2 cellular contexts compared by ENCODE assay signal in the genomic region with DNA sequence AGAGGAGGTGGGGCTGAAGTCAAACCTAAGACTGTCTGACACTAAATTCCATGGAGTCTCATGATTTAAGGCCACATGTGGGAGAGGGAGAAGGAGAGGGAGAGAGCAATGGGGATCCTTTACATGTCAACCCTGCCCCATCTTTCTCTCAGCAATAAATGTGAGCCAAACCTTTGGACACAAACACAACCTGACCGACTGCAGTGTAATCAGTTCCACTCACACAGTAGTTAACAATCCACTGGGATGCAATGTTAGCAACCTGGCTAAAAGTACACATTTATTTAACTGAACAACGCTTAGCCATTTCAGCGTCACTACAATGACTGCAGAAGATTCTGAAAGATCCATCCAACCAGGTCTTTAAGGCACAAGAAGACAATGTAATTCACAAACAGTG.
TF ChIP-seq lines count a peak whose summit lies in the region.

No MANE protein-coding gene starts in this region.

TF ChIP-seq in HepG2, 621 proteins besides CTCF, POLR2A, EP300 and RAD21 (continued from another document):
- TF ChIP-seq, protein P1, sequence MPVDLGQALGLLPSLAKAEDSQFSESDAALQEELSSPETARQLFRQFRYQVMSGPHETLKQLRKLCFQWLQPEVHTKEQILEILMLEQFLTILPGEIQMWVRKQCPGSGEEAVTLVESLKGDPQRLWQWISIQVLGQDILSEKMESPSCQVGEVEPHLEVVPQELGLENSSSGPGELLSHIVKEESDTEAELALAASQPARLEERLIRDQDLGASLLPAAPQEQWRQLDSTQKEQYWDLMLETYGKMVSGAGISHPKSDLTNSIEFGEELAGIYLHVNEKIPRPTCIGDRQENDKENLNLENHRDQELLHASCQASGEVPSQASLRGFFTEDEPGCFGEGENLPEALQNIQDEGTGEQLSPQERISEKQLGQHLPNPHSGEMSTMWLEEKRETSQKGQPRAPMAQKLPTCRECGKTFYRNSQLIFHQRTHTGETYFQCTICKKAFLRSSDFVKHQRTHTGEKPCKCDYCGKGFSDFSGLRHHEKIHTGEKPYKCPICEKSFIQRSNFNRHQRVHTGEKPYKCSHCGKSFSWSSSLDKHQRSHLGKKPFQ (CRISPR knock-in tag; IDR thresholded peaks at IDR 0.05; ENCODE audit: insufficient replicate concordance): no peak
- TF ChIP-seq NFIB (CRISPR knock-in tag; IDR thresholded peaks at IDR 0.05; ENCODE audit: borderline replicate concordance) (no peak), AGO1 (IDR thresholded peaks at IDR 0.05; ENCODE audit: low read depth, low read length, poor library complexity, severe bottlenecking) (no peak), ZNF331 (CRISPR knock-in tag; IDR thresholded peaks at IDR 0.05) (no peak), FOXO1 (CRISPR knock-in tag; IDR thresholded peaks at IDR 0.05) (no peak), ZNF550 (CRISPR knock-in tag; IDR thresholded peaks at IDR 0.05; ENCODE audit: borderline replicate concordance) (no peak), ZFY (CRISPR knock-in tag; IDR thresholded peaks at IDR 0.05) (no peak), ZNF274 (CRISPR knock-in tag; IDR thresholded peaks at IDR 0.05) (no peak), ZNF224 (CRISPR knock-in tag; IDR thresholded peaks at IDR 0.05) (no peak), ZNF430 (CRISPR knock-in tag; IDR thresholded peaks at IDR 0.05) (no peak)
- TF ChIP-seq, protein P2, sequence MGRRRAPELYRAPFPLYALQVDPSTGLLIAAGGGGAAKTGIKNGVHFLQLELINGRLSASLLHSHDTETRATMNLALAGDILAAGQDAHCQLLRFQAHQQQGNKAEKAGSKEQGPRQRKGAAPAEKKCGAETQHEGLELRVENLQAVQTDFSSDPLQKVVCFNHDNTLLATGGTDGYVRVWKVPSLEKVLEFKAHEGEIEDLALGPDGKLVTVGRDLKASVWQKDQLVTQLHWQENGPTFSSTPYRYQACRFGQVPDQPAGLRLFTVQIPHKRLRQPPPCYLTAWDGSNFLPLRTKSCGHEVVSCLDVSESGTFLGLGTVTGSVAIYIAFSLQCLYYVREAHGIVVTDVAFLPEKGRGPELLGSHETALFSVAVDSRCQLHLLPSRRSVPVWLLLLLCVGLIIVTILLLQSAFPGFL (CRISPR knock-in tag; IDR thresholded peaks at IDR 0.05): no peak

TF ChIP-seq in neural cell, 6 proteins besides CTCF, POLR2A, EP300 and RAD21 (continued from another document):
- TF ChIP-seq, protein P3, sequence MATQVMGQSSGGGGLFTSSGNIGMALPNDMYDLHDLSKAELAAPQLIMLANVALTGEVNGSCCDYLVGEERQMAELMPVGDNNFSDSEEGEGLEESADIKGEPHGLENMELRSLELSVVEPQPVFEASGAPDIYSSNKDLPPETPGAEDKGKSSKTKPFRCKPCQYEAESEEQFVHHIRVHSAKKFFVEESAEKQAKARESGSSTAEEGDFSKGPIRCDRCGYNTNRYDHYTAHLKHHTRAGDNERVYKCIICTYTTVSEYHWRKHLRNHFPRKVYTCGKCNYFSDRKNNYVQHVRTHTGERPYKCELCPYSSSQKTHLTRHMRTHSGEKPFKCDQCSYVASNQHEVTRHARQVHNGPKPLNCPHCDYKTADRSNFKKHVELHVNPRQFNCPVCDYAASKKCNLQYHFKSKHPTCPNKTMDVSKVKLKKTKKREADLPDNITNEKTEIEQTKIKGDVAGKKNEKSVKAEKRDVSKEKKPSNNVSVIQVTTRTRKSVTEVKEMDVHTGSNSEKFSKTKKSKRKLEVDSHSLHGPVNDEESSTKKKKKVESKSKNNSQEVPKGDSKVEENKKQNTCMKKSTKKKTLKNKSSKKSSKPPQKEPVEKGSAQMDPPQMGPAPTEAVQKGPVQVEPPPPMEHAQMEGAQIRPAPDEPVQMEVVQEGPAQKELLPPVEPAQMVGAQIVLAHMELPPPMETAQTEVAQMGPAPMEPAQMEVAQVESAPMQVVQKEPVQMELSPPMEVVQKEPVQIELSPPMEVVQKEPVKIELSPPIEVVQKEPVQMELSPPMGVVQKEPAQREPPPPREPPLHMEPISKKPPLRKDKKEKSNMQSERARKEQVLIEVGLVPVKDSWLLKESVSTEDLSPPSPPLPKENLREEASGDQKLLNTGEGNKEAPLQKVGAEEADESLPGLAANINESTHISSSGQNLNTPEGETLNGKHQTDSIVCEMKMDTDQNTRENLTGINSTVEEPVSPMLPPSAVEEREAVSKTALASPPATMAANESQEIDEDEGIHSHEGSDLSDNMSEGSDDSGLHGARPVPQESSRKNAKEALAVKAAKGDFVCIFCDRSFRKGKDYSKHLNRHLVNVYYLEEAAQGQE (IDR thresholded peaks at IDR 0.05; ENCODE audit: borderline replicate concordance): no peak
- no peak for TF ChIP-seq SMC3 (conservative IDR thresholded peaks at IDR 0.05; ENCODE audit: poor library complexity)
- no peak for TF ChIP-seq EZH2 (IDR thresholded peaks at IDR 0.05; ENCODE audit: borderline replicate concordance, insufficient read depth, low read length, poor library complexity, severe bottlenecking)
